ENCODE assay signal across 24 cellular contexts in genomic region chr9:113984639-113985380, GRCh38.
DNase-seq lines count a peak whose midpoint lies in the region; ATAC-seq, FAIRE-seq and TF ChIP-seq lines count a peak whose summit lies in the region.
"Had no signal": no experiment of that assay in that cellular context is flagged by ENCODE, and none has a peak within 500 bp of the region (broad histone marks: within the 10 kb centered on the region; RNA-seq: fewer than 3 reads in every experiment).

No MANE protein-coding gene starts in this region.

- POLR2A ChIA-PET in HepG2 (lab: Yijun Ruan, JAX): no interaction called here
- POLR2A ChIA-PET in K562 (lab: Yijun Ruan, JAX): interaction anchor here (0.6 to 1.3 kb wide), 2 partner anchors 16 to 213 kb away, joined by 3 to 4 read pairs; no protein-coding TSS in a partner anchor
- POLR2A ChIA-PET in activated CD4-positive, alpha-beta T cell treated with anti-CD3 and anti-CD28 coated beads for 36 hours (lab: Charles Lee): no interaction called here

- intact Hi-C loops in HepG2 (cut with micrococcal nuclease; ENCODE audit: unreplicated experiment): no loop called here
- intact Hi-C loops in right lobe of liver (cut with DNase I): no loop called here
- intact Hi-C loops in K562 (cut with micrococcal nuclease): no loop called here
- intact Hi-C loops in posterior vena cava (cut with DNase I): loop anchor here in 1 of 2 donors (1.0 kb wide), 1 partner anchor 33 kb away; no protein-coding TSS in a partner anchor
- intact Hi-C loops in activated CD4-positive, alpha-beta T cell treated with anti-CD3 and anti-CD28 coated beads for 36 hours (cut with DNase I, micrococcal nuclease): no loop called here

- ATAC-seq in HepG2 (no peak), right lobe of liver (no peak), K562 (no peak), HG02610 (IDR thresholded peaks at IDR 0.05; ENCODE audit: unreplicated experiment) (no peak)
- no peak for ATAC-seq in activated CD4-positive, alpha-beta T cell treated with anti-CD3 and anti-CD28 coated beads for 36 hours

- FAIRE-seq in HepG2 (lab: Jason Lieb, UNC) (no peak), K562 (lab: Jason Lieb, UNC) (no peak)
- FAIRE-seq: A204.1, D721Med, GM12891, GM18507 had no signal

- WGBS in HepG2 (ENCODE audit: low lambda C conversion rate): 43% methylated on average over 8 of the region's 10 CpGs
- 93% methylated on average over 4 of the region's 10 CpGs for WGBS in right lobe of liver (ENCODE audit: insufficient coverage, low coverage, low lambda C conversion rate, missing lambda C conversion rate)
- WGBS in K562 (ENCODE audit: insufficient coverage, low coverage, missing lambda C conversion rate): 60% methylated on average over 10 of the region's 10 CpGs

- H3K36me3 ChIP-seq in HepG2 (replicated peaks in 1 of 2; ENCODE audit: control insufficient read depth in 1 of 2, insufficient read depth in 2 of 2, low read length in 2 of 2) (no peaks in the 10 kb centered on the region; a peak in 1 of 5 replicates), right lobe of liver (no peaks in the 10 kb centered on the region), K562 (ENCODE audit: control insufficient read depth, insufficient read depth, low read length) (peaks cover 5% of the 10 kb centered on the region; the same call in 1 of the 3 replicates)

- H3K4me1 Mint-ChIP-seq in glutamatergic neuron (ENCODE audit: low read depth, unreplicated experiment): peaks cover 16% of the 10 kb centered on the region
- no peaks in the 10 kb centered on the region for H3K4me1 Mint-ChIP-seq in activated CD4-positive, alpha-beta T cell treated with anti-CD3 and anti-CD28 coated beads for 36 hours
- H3K4me1 Mint-ChIP-seq: CD8-positive, alpha-beta memory T cell had no signal

- no TSS peak for BruUV-seq in HepG2 (replicated peaks; lab: Mats Ljungman, UMichigan)
- no TSS peak for BruUV-seq in K562 (replicated peaks; lab: Mats Ljungman, UMichigan)

- in situ Hi-C loops in HepG2 (cut with HindIII; ENCODE audit: extremely low pct_ligation_motif_present, low pct_unique_long_range_greater_than_20kb): no loop called here
- in situ Hi-C loops in K562 (cut with MboI): no loop called here

- TF ChIP-seq CTCF in HepG2 (CRISPR knock-in tag; IDR thresholded peaks at IDR 0.05) (no peak), right lobe of liver (IDR thresholded peaks at IDR 0.05) (no peak), K562 (IDR thresholded peaks at IDR 0.05 in 2 of 3, conservative IDR thresholded peaks at IDR 0.05 in 1 of 3; ENCODE audit: insufficient read depth in 2 of 3, low read depth in 1 of 3, low read length in 3 of 3) (no peak), glutamatergic neuron (IDR thresholded peaks at IDR 0.05; ENCODE audit: partially characterized antibody, unreplicated experiment) (no peak)

- H4K20me1 ChIP-seq in HepG2 (ENCODE audit: insufficient read depth, low read length) (no peaks in the 10 kb centered on the region), K562 (replicated peaks; ENCODE audit: control insufficient read depth, insufficient read depth, low read length) (0 out of 2 replicates have a peak, but pooled peaks cover 8% of the 10 kb centered on the region)

- H3K4me3 ChIP-seq in HepG2 (replicated peaks in 1 of 3; ENCODE audit: insufficient read depth in 1 of 3, low read depth in 2 of 3, low read length in 3 of 3) (no peak overlapping the region), right lobe of liver (no peak overlapping the region), K562 (no peak overlapping the region)
- H3K4me3 ChIP-seq: BLaER1 treated with 17β-estradiol and CSF1 and Interleukin-3, amounts not matched to agents 10 nM and 100 nM had no signal

- H3K4me1 ChIP-seq in HepG2 (ENCODE audit: insufficient read depth, low read length): 0 out of 2 replicates have a peak, but pooled peaks cover 7% of the 10 kb centered on the region
- peaks cover 0 to 21% (median 9%) of the 10 kb centered on the region in 4 donors for H3K4me1 ChIP-seq in right lobe of liver
- no peaks in the 10 kb centered on the region; a peak in 1 of 5 replicates for H3K4me1 ChIP-seq in K562 (replicated peaks in 1 of 2; ENCODE audit: control insufficient read depth in 2 of 2, insufficient read depth in 2 of 2, low read length in 2 of 2)
- H3K4me1 ChIP-seq: BLaER1 treated with 17β-estradiol and CSF1 and Interleukin-3, amounts not matched to agents 10 nM and 100 nM had no signal

- H3K27me3 ChIP-seq in HepG2 (ENCODE audit: control insufficient read depth in 1 of 2, insufficient read depth in 2 of 2, low read length in 2 of 2) (peaks cover 0 to 6% of the 10 kb centered on the region in 2 experiments; a peak in 2 of 5 replicates), right lobe of liver (no peaks in the 10 kb centered on the region), K562 (ENCODE audit: control insufficient read depth in 2 of 2, insufficient read depth in 2 of 2, low read length in 2 of 2) (no peaks in the 10 kb centered on the region)
- H3K27me3 ChIP-seq: BE2C; BLaER1 treated with 17β-estradiol and CSF1 and Interleukin-3, amounts not matched to agents 10 nM and 100 nM had no signal

- H3K27ac ChIP-seq in HepG2 (ENCODE audit: extremely low read length, insufficient read depth, low read length) (no peak overlapping the region), right lobe of liver (no peak overlapping the region), K562 (ENCODE audit: extremely low read depth, low read depth, low read length) (no peak overlapping the region)
- H3K27ac ChIP-seq: 22Rv1; BLaER1 treated with 17β-estradiol and CSF1 and Interleukin-3, amounts not matched to agents 10 nM and 100 nM had no signal

- TF ChIP-seq POLR2A in HepG2 (IDR thresholded peaks at IDR 0.05; ENCODE audit: insufficient read depth in 1 of 2, low read depth in 2 of 2, low read length in 2 of 2): no peak
- no peak for TF ChIP-seq POLR2A in right lobe of liver (IDR thresholded peaks at IDR 0.05)
- TF ChIP-seq POLR2A in K562 (conservative IDR thresholded peaks at IDR 0.05): no peak

- H3K9me3 Mint-ChIP-seq in glutamatergic neuron (ENCODE audit: unreplicated experiment): peaks cover 5% of the 10 kb centered on the region
- H3K9me3 Mint-ChIP-seq in activated CD4-positive, alpha-beta T cell treated with anti-CD3 and anti-CD28 coated beads for 36 hours (ENCODE audit: low read depth): no peaks in the 10 kb centered on the region
- H3K9me3 Mint-ChIP-seq: CD14-positive monocyte; CD4-positive, alpha-beta T cell had no signal

- peaks cover 5% of the 10 kb centered on the region for H3K36me3 Mint-ChIP-seq in glutamatergic neuron (ENCODE audit: unreplicated experiment)
- H3K36me3 Mint-ChIP-seq in activated CD4-positive, alpha-beta T cell treated with anti-CD3 and anti-CD28 coated beads for 36 hours (ENCODE audit: low read depth): no peaks in the 10 kb centered on the region

- TF ChIP-seq RAD21 in HepG2 (CRISPR knock-in tag; IDR thresholded peaks at IDR 0.05): no peak
- TF ChIP-seq RAD21 in K562 (CRISPR knock-in tag; conservative IDR thresholded peaks at IDR 0.05 in 1 of 2, IDR thresholded peaks at IDR 0.05 in 1 of 2): no peak

- H3K4me3 Mint-ChIP-seq in glutamatergic neuron (ENCODE audit: unreplicated experiment): no peak overlapping the region
- H3K4me3 Mint-ChIP-seq in activated CD4-positive, alpha-beta T cell treated with anti-CD3 and anti-CD28 coated beads for 36 hours: no peak overlapping the region
- H3K4me3 Mint-ChIP-seq: CD14-positive monocyte; CD4-positive, alpha-beta T cell; CD8-positive, alpha-beta memory T cell had no signal

- no peak for TF ChIP-seq EP300 in HepG2 (IDR thresholded peaks at IDR 0.05; ENCODE audit: low read depth in 2 of 2, low read length in 2 of 2)
- TF ChIP-seq EP300 in HepG2 (CRISPR knock-in tag; IDR thresholded peaks at IDR 0.05; ENCODE audit: borderline replicate concordance): no peak
- TF ChIP-seq EP300 in K562 (IDR thresholded peaks at IDR 0.05; ENCODE audit: low read length): no peak

- H3K9me1 ChIP-seq in K562 (ENCODE audit: control insufficient read depth, insufficient read depth, low read length): peaks cover 4% of the 10 kb centered on the region

- H3K9me3 ChIP-seq in HepG2 (ENCODE audit: low read length) (no peaks in the 10 kb centered on the region), right lobe of liver (no peaks in the 10 kb centered on the region), K562 (replicated peaks; ENCODE audit: control insufficient read depth, insufficient read depth, low read depth, low read length) (no peaks in the 10 kb centered on the region)
- H3K9me3 ChIP-seq: BE2C; BLaER1 treated with 17β-estradiol and CSF1 and Interleukin-3, amounts not matched to agents 10 nM and 100 nM had no signal

- H3K27me3 Mint-ChIP-seq in glutamatergic neuron (ENCODE audit: unreplicated experiment): peaks cover 4% of the 10 kb centered on the region
- H3K27me3 Mint-ChIP-seq in activated CD4-positive, alpha-beta T cell treated with anti-CD3 and anti-CD28 coated beads for 36 hours: no peaks in the 10 kb centered on the region
- H3K27me3 Mint-ChIP-seq: CD4-positive, alpha-beta T cell; CD8-positive, alpha-beta memory T cell had no signal

- no peak for DNase-seq in HepG2 (ENCODE audit: low spot score)
- no peak for DNase-seq in right lobe of liver
- DNase-seq in K562 (ENCODE audit: extremely low read depth in 1 of 4, low spot score in 3 of 4): no peak
- no peak for DNase-seq in glutamatergic neuron
- peak; percentile 29 for DNase-seq in posterior vena cava (ENCODE audit: low spot score)
- DNase-seq in activated CD4-positive, alpha-beta T cell treated with anti-CD3 and anti-CD28 coated beads for 36 hours: no peak
- no peak for DNase-seq in putamen (ENCODE audit: low spot score)
- DNase-seq: BE2C; CD4-positive, alpha-beta T cell; CD8-positive, alpha-beta memory T cell; DMS 273 treated with DMSO at 0.1 percent for 48 hours; DMS79; GF-D8; GOT3; H7; HCEC 1CT had no signal

- H3K79me2 ChIP-seq in HepG2 (ENCODE audit: insufficient read depth, low read length): no peaks in the 10 kb centered on the region
- H3K79me2 ChIP-seq in K562 (ENCODE audit: control insufficient read depth, insufficient read depth, low read length): no peaks in the 10 kb centered on the region

- no peak overlapping the region for H3K4me2 ChIP-seq in HepG2 (ENCODE audit: low read depth, low read length)
- no peak overlapping the region for H3K4me2 ChIP-seq in K562 (ENCODE audit: insufficient read depth, low read length)
- H3K4me2 ChIP-seq: BLaER1 treated with 17β-estradiol and CSF1 and Interleukin-3, amounts not matched to agents 10 nM and 100 nM had no signal

- no peak overlapping the region for H3K9ac ChIP-seq in HepG2 (ENCODE audit: insufficient read depth, low read depth, low read length)
- no peak overlapping the region for H3K9ac ChIP-seq in K562 (ENCODE audit: insufficient read depth in 1 of 2, low read depth in 2 of 2, low read length in 2 of 2)
- H3K9ac ChIP-seq: BLaER1 treated with 17β-estradiol and CSF1 and Interleukin-3, amounts not matched to agents 10 nM and 100 nM had no signal

- peak overlapping the region; percentile 26 for H3K27ac Mint-ChIP-seq in glutamatergic neuron (ENCODE audit: unreplicated experiment)
- H3K27ac Mint-ChIP-seq in activated CD4-positive, alpha-beta T cell treated with anti-CD3 and anti-CD28 coated beads for 36 hours: no peak overlapping the region
- H3K27ac Mint-ChIP-seq: CD14-positive monocyte; CD4-positive, alpha-beta T cell; CD8-positive, alpha-beta memory T cell had no signal

- H2AFZ ChIP-seq in HepG2 (ENCODE audit: low read length): no peak overlapping the region
- H2AFZ ChIP-seq in K562 (ENCODE audit: low read depth, low read length): no peak overlapping the region

- CTCF ChIA-PET in HepG2 (lab: Yijun Ruan, JAX; ENCODE audit: low intra/inter-chr PET ratio, low total read pairs): no interaction called here
- CTCF ChIA-PET in K562 (lab: Yijun Ruan, JAX; ENCODE audit: low intra/inter-chr PET ratio): no interaction called here
- CTCF ChIA-PET in activated CD4-positive, alpha-beta T cell treated with anti-CD3 and anti-CD28 coated beads for 36 hours (lab: Charles Lee): interaction anchor here (0.6 to 0.7 kb wide), 2 partner anchors 108 to 887 kb away, joined by 3 to 4 read pairs; no protein-coding TSS in a partner anchor
